ENCODE assay signal across 23 cellular contexts in genomic region chr9:18776836-18777820, GRCh38.
"Had no signal": no experiment of that assay in that cellular context is flagged by ENCODE, and none has a peak within 500 bp of the region (broad histone marks: within the 10 kb centered on the region; RNA-seq: fewer than 3 reads in every experiment).

No MANE protein-coding gene starts in this region.

- H3K36me3 ChIP-seq: lower lobe of right lung, neural progenitor cell, spleen had no signal

- DNase-seq: activated B cell treated with CpG ODN at 0.5 μM for 24 hours; activated CD4-positive, alpha-beta T cell treated with anti-CD3 and anti-CD28 coated beads, Interleukin-2, amount 50 U/mL, for 1 hour; activated CD8-positive, alpha-beta T cell treated with anti-CD3 and anti-CD28 coated beads for 36 hours; activated gamma-delta T cell treated with Interleukin-2 at 50 U/mL for 16 hours; activated naive CD4-positive, alpha-beta T cell treated with anti-CD3 and anti-CD28 coated beads, Interleukin-2, amount 50 U/mL, for 16 hours; activated T-cell treated with anti-CD3 and anti-CD28 coated beads, Interleukin-2, amount 50 U/mL, for 4 hours; amniotic stem cell; central memory CD4-positive, alpha-beta T cell; endodermal cell; foreskin fibroblast; head of caudate nucleus; hippocampal formation; lower lobe of right lung; mesenchymal stem cell; naive thymus-derived CD8-positive, alpha-beta T cell; spleen; stimulated activated naive CD4-positive, alpha-beta T cell; T-helper 1 cell; testis; trophoblast cell had no signal

- H2AFZ ChIP-seq: neural progenitor cell had no signal

- H3K27ac ChIP-seq: lower lobe of right lung, neural progenitor cell, spleen, testis had no signal

- H3K9ac ChIP-seq: neural progenitor cell had no signal

- H3K9me3 ChIP-seq: lower lobe of right lung, spleen, testis had no signal

- ATAC-seq: activated CD8-positive, alpha-beta T cell treated with anti-CD3 and anti-CD28 coated beads for 36 hours; activated T-cell treated with anti-CD3 and anti-CD28 coated beads, Interleukin-2, amount 50 U/mL, for 4 hours; activated T-helper 17 cell treated with anti-CD3 and anti-CD28 coated beads, Interleukin-2, amount 50 U/mL, for 72 hours; esophagus mucosa; naive thymus-derived CD8-positive, alpha-beta T cell had no signal

- H3K4me1 ChIP-seq: lower lobe of right lung, neural progenitor cell, spleen, testis had no signal

- H3K27me3 ChIP-seq: neural progenitor cell, testis had no signal

- H3K4me2 ChIP-seq: neural progenitor cell had no signal

- H3K4me3 ChIP-seq: lower lobe of right lung, neural progenitor cell, spleen had no signal
